In the genomic region with DNA sequence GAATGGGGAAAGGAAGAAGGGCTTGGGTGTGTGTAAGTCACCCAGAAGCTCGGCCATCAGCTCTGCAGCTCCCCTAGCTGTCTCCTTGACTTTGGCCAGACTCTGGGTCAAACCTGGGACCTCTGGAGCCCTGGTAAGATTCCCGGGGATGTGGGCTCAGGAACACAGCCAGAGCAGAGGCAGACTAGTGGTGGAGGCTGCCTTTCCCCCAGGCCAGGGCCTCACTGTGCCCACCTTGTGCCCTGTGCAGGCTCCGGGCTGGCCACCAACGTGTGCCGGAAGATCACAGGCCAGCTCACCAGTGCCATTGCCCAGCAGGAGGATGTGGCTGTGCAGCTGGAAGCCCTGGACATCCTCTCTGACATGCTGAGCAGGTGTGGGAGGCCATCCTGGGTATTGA, we compare ENCODE assay signal across 19 cellular contexts. TPM values are rescaled to one million over a fixed set of nuclear protein-coding genes. Genes with fewer than 3 reads are reported as not detected.
"Had no signal": no experiment of that assay in that cellular context is flagged by ENCODE, and none has a peak within 500 bp of the region (broad histone marks: within the 10 kb centered on the region; RNA-seq: fewer than 3 reads in every experiment).

No MANE protein-coding gene starts in this region.

- H3K36me3 ChIP-seq: esophagus squamous epithelium, left lung, transverse colon, vagina had no signal

- ATAC-seq: left lung, WTC11 had no signal

- FAIRE-seq: colon had no signal

- H3K27ac ChIP-seq: left lung, suprapubic skin, transverse colon had no signal

- H3K4me3 ChIP-seq: cardiac muscle cell, dorsolateral prefrontal cortex, esophagus squamous epithelium, left lung, suprapubic skin, transverse colon, vagina had no signal

- H3K9me3 ChIP-seq: esophagus squamous epithelium, left lung, suprapubic skin, transverse colon, vagina had no signal

- DNase-seq: activated CD4-positive, alpha-beta T cell treated with anti-CD3 and anti-CD28 coated beads for 4 hours; activated CD4-positive, alpha-beta T cell treated with anti-CD3 and anti-CD28 coated beads, Interleukin-2, amount 50 U/mL, for 48 hours; activated CD8-positive, alpha-beta memory T cell treated with anti-CD3 and anti-CD28 coated beads, Interleukin-2, amount 50 U/mL, for 48 hours; activated naive CD4-positive, alpha-beta T cell treated with anti-CD3 and anti-CD28 coated beads, Interleukin-2, amount 10 ng/mL, durations not matched to agents 7 days and 5 days; activated T-cell treated with anti-CD3 and anti-CD28 coated beads, Interleukin-2, amount 50 U/mL, for 48 hours; amygdala; dorsolateral prefrontal cortex; esophagus squamous epithelium; left lung; nucleus accumbens; T1000; transverse colon had no signal

- H3K27me3 ChIP-seq: cardiac muscle cell, dorsolateral prefrontal cortex, esophagus squamous epithelium, left lung, suprapubic skin, transverse colon, vagina had no signal

RNA-seq across cellular contexts. Expression of a gene that starts 48.9 kb away (rescaled TPM):
- total RNA-seq: activated CD8-positive, alpha-beta memory T cell treated with anti-CD3 and anti-CD28 coated beads for 36 hours; myocyte; transverse colon had no signal
